In the genomic region with DNA sequence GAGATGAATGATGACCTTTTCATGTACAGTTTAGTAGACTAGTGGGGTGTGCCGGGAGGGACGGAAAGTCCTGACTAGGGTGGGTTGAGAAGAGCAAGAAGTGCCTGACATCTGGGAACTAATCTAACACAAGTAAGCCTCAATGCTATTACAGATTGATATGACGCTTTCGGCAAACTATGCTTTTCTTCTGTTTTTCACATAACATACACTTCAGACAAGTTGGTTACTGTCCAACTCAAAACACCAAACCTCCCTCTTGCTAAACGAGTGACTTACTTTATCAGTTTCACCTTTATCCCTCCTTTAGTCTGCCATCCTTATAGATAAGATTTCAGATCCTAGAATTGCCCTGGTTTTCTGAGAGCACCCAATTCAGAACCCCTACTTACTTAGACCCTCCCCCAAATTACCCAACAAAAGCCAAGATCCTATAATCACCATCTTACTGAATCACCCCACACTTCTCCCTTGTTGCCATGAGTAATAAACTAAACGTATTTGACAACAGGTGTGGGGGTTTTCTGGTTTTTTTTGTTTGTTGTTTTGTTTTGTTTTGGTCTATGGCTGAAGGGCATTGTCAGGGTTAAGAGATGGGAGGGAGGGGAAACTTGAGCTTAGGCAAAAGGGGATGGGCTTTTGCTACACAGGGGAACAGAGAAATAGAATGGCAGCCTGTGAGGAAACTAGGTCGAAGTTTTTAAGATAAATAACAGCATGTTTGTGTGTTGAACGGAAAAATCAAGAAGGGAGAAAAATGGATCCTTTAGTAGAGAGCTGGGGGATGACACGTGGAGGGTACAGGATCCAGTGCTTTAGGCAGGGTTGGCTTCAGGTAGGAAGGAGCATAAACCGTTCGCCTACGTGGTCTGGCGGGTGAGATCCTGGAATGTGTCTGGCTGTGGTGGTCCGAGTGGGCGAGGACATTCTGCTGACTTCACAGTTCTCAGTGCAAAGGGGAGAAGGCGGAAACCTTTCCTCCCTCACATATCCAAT, we compare ENCODE assay signal across 8 cellular contexts. TPM values are rescaled to one million over a fixed set of nuclear protein-coding genes. Genes with fewer than 3 reads are reported as not detected.
DNase-seq lines count a peak whose midpoint lies in the region; ATAC-seq and FAIRE-seq lines count a peak whose summit lies in the region.

No MANE protein-coding gene starts in this region.

- no peaks in the 10 kb centered on the region for H3K36me3 ChIP-seq in small intestine (ENCODE audit: control insufficient read depth in 2 of 2, insufficient read depth in 2 of 2, low read length in 2 of 2)

- no peaks in the 10 kb centered on the region for H3K9me3 ChIP-seq in iPS-18c (ENCODE audit: control insufficient read depth, insufficient read depth, low read length)
- no peaks in the 10 kb centered on the region for H3K9me3 ChIP-seq in small intestine (ENCODE audit: control insufficient read depth, low read depth)

- H3K4me3 Mint-ChIP-seq in activated naive CD8-positive, alpha-beta T cell treated with anti-CD3 and anti-CD28 coated beads, Interleukin-2, amount 10 ng/mL, durations not matched to agents 7 days and 5 days: no peak overlapping the region
- H3K4me3 Mint-ChIP-seq in stimulated activated effector memory CD8-positive, alpha-beta T cell treated with anti-CD3 and anti-CD28 coated beads, Interleukin-12 subunit alpha, Interleukin-12 subunit beta, amount 100 ng/mL, for 72 hours: no peak overlapping the region

- peaks cover 12% of the 10 kb centered on the region for H3K4me1 Mint-ChIP-seq in activated naive CD8-positive, alpha-beta T cell treated with anti-CD3 and anti-CD28 coated beads, Interleukin-2, amount 10 ng/mL, durations not matched to agents 7 days and 5 days
- H3K4me1 Mint-ChIP-seq in stimulated activated effector memory CD8-positive, alpha-beta T cell treated with anti-CD3 and anti-CD28 coated beads, Interleukin-12 subunit alpha, Interleukin-12 subunit beta, amount 100 ng/mL, for 72 hours: peaks cover 10% of the 10 kb centered on the region

- H3K4me1 ChIP-seq in small intestine (ENCODE audit: control insufficient read depth in 2 of 2, insufficient read depth in 1 of 2, low read depth in 1 of 2, low read length in 1 of 2): no peaks in the 10 kb centered on the region

- POLR2A ChIA-PET in activated naive CD8-positive, alpha-beta T cell treated with anti-CD3 and anti-CD28 coated beads, Interleukin-2, amount 10 ng/mL, durations not matched to agents 7 days and 5 days (lab: Charles Lee): interaction anchor here (1.2 kb wide), 1 partner anchor 845 kb away, joined by 3 read pairs; no protein-coding TSS in a partner anchor

- no peaks in the 10 kb centered on the region for H3K27me3 ChIP-seq in small intestine (ENCODE audit: control insufficient read depth in 2 of 2, insufficient read depth in 2 of 2, low read length in 2 of 2)

- peak; percentile 30 for ATAC-seq in activated naive CD8-positive, alpha-beta T cell treated with anti-CD3 and anti-CD28 coated beads, Interleukin-2, amount 10 ng/mL, durations not matched to agents 7 days and 5 days (ENCODE audit: low read depth)
- peak; percentile 65 for ATAC-seq in stimulated activated effector memory CD8-positive, alpha-beta T cell treated with anti-CD3 and anti-CD28 coated beads, Interleukin-12 subunit alpha, Interleukin-12 subunit beta, amount 100 ng/mL, for 72 hours
- no peak for ATAC-seq in HG02759 (IDR thresholded peaks at IDR 0.05; ENCODE audit: unreplicated experiment)

- no peaks in the 10 kb centered on the region for H3K9me3 Mint-ChIP-seq in activated naive CD8-positive, alpha-beta T cell treated with anti-CD3 and anti-CD28 coated beads, Interleukin-2, amount 10 ng/mL, durations not matched to agents 7 days and 5 days
- no peaks in the 10 kb centered on the region for H3K9me3 Mint-ChIP-seq in stimulated activated effector memory CD8-positive, alpha-beta T cell treated with anti-CD3 and anti-CD28 coated beads, Interleukin-12 subunit alpha, Interleukin-12 subunit beta, amount 100 ng/mL, for 72 hours

- DNase-seq in activated naive CD4-positive, alpha-beta T cell treated with Interleukin-2 at 50 U/mL for 16 hours: peak; percentile 27
- no peak for DNase-seq in activated naive CD4-positive, alpha-beta T cell treated with anti-CD3 and anti-CD28 coated beads, Interleukin-2, amount 50 U/mL, for 16 hours
- no peak for DNase-seq in activated naive CD8-positive, alpha-beta T cell treated with anti-CD3 and anti-CD28 coated beads, Interleukin-2, amount 10 ng/mL, durations not matched to agents 7 days and 5 days
- DNase-seq in stimulated activated effector memory CD8-positive, alpha-beta T cell treated with anti-CD3 and anti-CD28 coated beads, Interleukin-12 subunit alpha, Interleukin-12 subunit beta, amount 100 ng/mL, for 72 hours (ENCODE audit: low spot score in 2 of 2): no peak
- DNase-seq in SIG-M5 treated with dmso at 0.1 percent for 504 hours (lab: John Stamatoyannopoulos, UW; ENCODE audit: unreplicated experiment): no peak
- DNase-seq in small intestine: no peak

- no peaks in the 10 kb centered on the region for H3K27me3 Mint-ChIP-seq in activated naive CD8-positive, alpha-beta T cell treated with anti-CD3 and anti-CD28 coated beads, Interleukin-2, amount 10 ng/mL, durations not matched to agents 7 days and 5 days

- 28 to 38% (median 33%) methylated on average over 16 of the region's 16 CpGs for WGBS in small intestine, 3 donors

- no peak overlapping the region for H3K27ac Mint-ChIP-seq in activated naive CD8-positive, alpha-beta T cell treated with anti-CD3 and anti-CD28 coated beads, Interleukin-2, amount 10 ng/mL, durations not matched to agents 7 days and 5 days
- no peak overlapping the region for H3K27ac Mint-ChIP-seq in stimulated activated effector memory CD8-positive, alpha-beta T cell treated with anti-CD3 and anti-CD28 coated beads, Interleukin-12 subunit alpha, Interleukin-12 subunit beta, amount 100 ng/mL, for 72 hours

- peaks cover 2% of the 10 kb centered on the region for H3K36me3 Mint-ChIP-seq in activated naive CD8-positive, alpha-beta T cell treated with anti-CD3 and anti-CD28 coated beads, Interleukin-2, amount 10 ng/mL, durations not matched to agents 7 days and 5 days
- peaks cover 23% of the 10 kb centered on the region for H3K36me3 Mint-ChIP-seq in stimulated activated effector memory CD8-positive, alpha-beta T cell treated with anti-CD3 and anti-CD28 coated beads, Interleukin-12 subunit alpha, Interleukin-12 subunit beta, amount 100 ng/mL, for 72 hours

- peak overlapping the region in 1 of 2 donors; percentile 42 for H3K27ac ChIP-seq in small intestine (ENCODE audit: low read depth in 1 of 2, low read length in 1 of 2)

- no peak for FAIRE-seq in small intestine (lab: Jason Lieb, UNC)

- H3K4me3 ChIP-seq in iPS-18c (ENCODE audit: insufficient read depth, low read depth, low read length) (peak overlapping the region; percentile 10; the same call in 1 of the 2 replicates), small intestine (ENCODE audit: low read depth in 1 of 2, low read length in 2 of 2) (peak overlapping the region in 1 of 2 donors; percentile 56)

RNA-seq across cellular contexts. Expression of a gene that starts 6.1 kb away (rescaled TPM):
- total RNA-seq in activated naive CD8-positive, alpha-beta T cell treated with anti-CD3 and anti-CD28 coated beads, Interleukin-2, amount 10 ng/mL, durations not matched to agents 7 days and 5 days: 100 to 1,000 TPM; 189 to 203 TPM
- polyA plus RNA-seq in small intestine: 100 to 1,000 TPM; 166 to 206 (median 175) TPM

RNA-seq across cellular contexts. Expression of a gene that starts 38.6 kb away (rescaled TPM):
- total RNA-seq in activated naive CD8-positive, alpha-beta T cell treated with anti-CD3 and anti-CD28 coated beads, Interleukin-2, amount 10 ng/mL, durations not matched to agents 7 days and 5 days: 10 to 100 TPM; 44.9 to 50.1 TPM
- polyA plus RNA-seq in small intestine: 10 to 100 TPM; 48.5 to 74.0 (median 63.1) TPM

RNA-seq across cellular contexts. Expression of a gene that starts 59.8 kb away (rescaled TPM):
- total RNA-seq in activated naive CD8-positive, alpha-beta T cell treated with anti-CD3 and anti-CD28 coated beads, Interleukin-2, amount 10 ng/mL, durations not matched to agents 7 days and 5 days: 10 to 100 TPM; 51.4 to 53.2 TPM
- 1 to 10 TPM; 5.5 to 8.7 (median 6.2) TPM for polyA plus RNA-seq in small intestine
